Comparison of ENCODE assay signal across 8 cellular contexts in genomic region chr4:151361966-151362365, GRCh38. TPM values are rescaled to one million over a fixed set of nuclear protein-coding genes. Genes with fewer than 3 reads are reported as not detected.
"Had no signal": no experiment of that assay in that cellular context is flagged by ENCODE, and none has a peak within 500 bp of the region (broad histone marks: within the 10 kb centered on the region; RNA-seq: fewer than 3 reads in every experiment).

No MANE protein-coding gene starts in this region.

- H3K27me3 ChIP-seq: MG63, SJSA1 had no signal

- H3K4me1 ChIP-seq: SJSA1 had no signal

- H3K9me3 ChIP-seq: MG63, SJSA1 had no signal

- H3K36me3 ChIP-seq: MG63, SJSA1 had no signal

- H3K4me3 ChIP-seq: MG63, SJSA1 had no signal

- H3K27ac ChIP-seq: SJSA1 had no signal

- FAIRE-seq: bronchial epithelial cell had no signal

RNA-seq across cellular contexts. Expression of gene SH3D19, which starts 36.6 kb away (rescaled TPM):
- total RNA-seq: activated B cell treated with CpG ODN at 0.5 μM for 24 hours; activated CD4-positive, alpha-beta T cell treated with anti-CD3 and anti-CD28 coated beads, Interleukin-2, amount 10 ng/mL, durations not matched to agents 24 days and 14 days; activated CD8-positive, alpha-beta memory T cell treated with anti-CD3 and anti-CD28 coated beads, Interleukin-2, amount 10 ng/mL, durations not matched to agents 7 days and 5 days; activated T-helper 1 cell treated with anti-CD3 and anti-CD28 coated beads, Interleukin-12 subunit alpha, Interleukin-12 subunit beta, Interleukin-2, Interleukin-4 antibody, amounts not matched to agents 30 ng/mL and 10 ng/mL and 1 ng/mL, durations not matched to agents 14 hours and 24 hours and 36 hours; T-helper 17 cell had no signal

RNA-seq across cellular contexts. Expression of gene FHIP1A, which starts 47.0 kb away (rescaled TPM):
- total RNA-seq: activated CD4-positive, alpha-beta T cell treated with anti-CD3 and anti-CD28 coated beads, Interleukin-2, amount 10 ng/mL, durations not matched to agents 24 days and 14 days; activated CD8-positive, alpha-beta memory T cell treated with anti-CD3 and anti-CD28 coated beads, Interleukin-2, amount 10 ng/mL, durations not matched to agents 7 days and 5 days; activated T-helper 1 cell treated with anti-CD3 and anti-CD28 coated beads, Interleukin-12 subunit alpha, Interleukin-12 subunit beta, Interleukin-2, Interleukin-4 antibody, amounts not matched to agents 30 ng/mL and 10 ng/mL and 1 ng/mL, durations not matched to agents 14 hours and 24 hours and 36 hours had no signal
